ENCODE assay signal across 15 cellular contexts in genomic region chr6:72761767-72762166, GRCh38.
"Had no signal": no experiment of that assay in that cellular context is flagged by ENCODE, and none has a peak within 500 bp of the region (broad histone marks: within the 10 kb centered on the region; RNA-seq: fewer than 3 reads in every experiment).

No MANE protein-coding gene starts in this region.

- H3K27me3 ChIP-seq: dorsolateral prefrontal cortex, thyroid gland had no signal

- DNase-seq: activated CD4-positive, alpha-beta T cell treated with anti-CD3 and anti-CD28 coated beads for 1 hour; activated CD4-positive, alpha-beta T cell treated with anti-CD3 and anti-CD28 coated beads, Interleukin-2, amount 50 U/mL, for 48 hours; activated gamma-delta T cell; dorsolateral prefrontal cortex; foreskin fibroblast; hippocampal formation; left ventricle myocardium superior; naive thymus-derived CD8-positive, alpha-beta T cell; posterior cingulate gyrus; retina; stimulated activated CD4-positive, alpha-beta T cell treated with anti-CD3 and anti-CD28 coated beads, Interleukin-12 subunit alpha, Interleukin-12 subunit beta, amount 100 ng/mL, for 4 hours; stimulated activated CD4-positive, alpha-beta T cell treated with anti-CD3 and anti-CD28 coated beads, Interleukin-2, amount 100 ng/mL, for 24 hours; stimulated activated naive CD4-positive, alpha-beta T cell treated with Interleukin-2 at 50 U/mL for 16 hours; T1000; thyroid gland had no signal

- H3K36me3 ChIP-seq: thyroid gland had no signal

- H3K27ac ChIP-seq: dorsolateral prefrontal cortex, thyroid gland had no signal

- H3K4me3 ChIP-seq: dorsolateral prefrontal cortex, thyroid gland had no signal

- H3K4me1 ChIP-seq: thyroid gland had no signal

- H3K9me3 ChIP-seq: thyroid gland had no signal
